ENCODE assay signal across 9 cellular contexts in genomic region chr18:34595673-34596072, GRCh38.
DNase-seq lines count a peak whose midpoint lies in the region; TF ChIP-seq lines count a peak whose summit lies in the region.
"Had no signal": no experiment of that assay in that cellular context is flagged by ENCODE, and none has a peak within 500 bp of the region (broad histone marks: within the 10 kb centered on the region; RNA-seq: fewer than 3 reads in every experiment).

No MANE protein-coding gene starts in this region.

- no peak overlapping the region for H3K27ac ChIP-seq in adrenal gland
- H3K27ac ChIP-seq in vagina = no peak overlapping the region

- peaks cover 0 to 3% of the 10 kb centered on the region in 2 donors for H3K4me1 ChIP-seq in adrenal gland (replicated peaks in 1 of 2)
- H3K4me1 ChIP-seq in vagina = no peaks in the 10 kb centered on the region

- H3K27me3 ChIP-seq in adrenal gland = no peaks in the 10 kb centered on the region
- no peaks in the 10 kb centered on the region for H3K27me3 ChIP-seq in vagina

- no peak overlapping the region for H3K4me3 ChIP-seq in NB4 (ENCODE audit: low read depth, low read length)
- H3K4me3 ChIP-seq in adrenal gland = no peak overlapping the region
- no peak overlapping the region for H3K4me3 ChIP-seq in vagina

- TF ChIP-seq POLR2A in NB4 (IDR thresholded peaks at IDR 0.05; ENCODE audit: extremely low read depth, insufficient read length) (no peak), adrenal gland (IDR thresholded peaks at IDR 0.05) (no peak), vagina (IDR thresholded peaks at IDR 0.05) (no peak)

- no peaks in the 10 kb centered on the region for H3K9me3 ChIP-seq in adrenal gland (replicated peaks in 1 of 3)
- no peaks in the 10 kb centered on the region for H3K9me3 ChIP-seq in vagina

- H3K36me3 ChIP-seq in adrenal gland (replicated peaks in 1 of 2) (no peaks in the 10 kb centered on the region), vagina (no peaks in the 10 kb centered on the region)

- DNase-seq in Ammon's horn (ENCODE audit: low spot score) = peak; percentile 37
- DNase-seq in NB4 (ENCODE audit: low read depth) = peak; percentile 13
- peak in 6 of 7 donors; percentile 15 to 55 (median 38) for DNase-seq in adrenal gland
- DNase-seq in kidney tubule cell (ENCODE audit: low spot score) = peak; percentile 47
- no peak for DNase-seq in NCI-H1930 (lab: John Stamatoyannopoulos, UW)
- DNase-seq in NCI-H2029 treated with DMSO at 0.1 percent for 48 hours (lab: John Stamatoyannopoulos, UW) = no peak
- DNase-seq in vagina (ENCODE audit: extremely low spot score in 2 of 2) = no peak
- DNase-seq in NCI-H187 (lab: John Stamatoyannopoulos, UW) = no peak
- DNase-seq: T-helper 1 cell had no signal

- intact Hi-C loops in adrenal gland (cut with DNase I) (loop anchor here in 1 of 2 donors (5.0 kb wide), 1 partner anchor 197 kb away; no protein-coding TSS in a partner anchor), vagina (cut with DNase I) (no loop called here)

- WGBS in adrenal gland, 4 donors = 32 to 48% (median 41%) methylated on average over 2 of the region's 2 CpGs

- TF ChIP-seq CTCF in NB4 (IDR thresholded peaks at IDR 0.05; ENCODE audit: low read depth, low read length) = no peak
- peak; percentile 27 to 52 (median 44) for TF ChIP-seq CTCF in adrenal gland (IDR thresholded peaks at IDR 0.05)
- TF ChIP-seq CTCF in vagina (IDR thresholded peaks at IDR 0.05) = no peak

Comparison
In these comparisons a context has a peak if more than half of its experiments do, and no peak if none do; other contexts are left out.
1. DNase-seq: peak in Ammon's horn (single experiment), NB4 (single experiment), adrenal gland (6 of 7) and kidney tubule cell (single experiment); none in NCI-H1930 (0 of 2), NCI-H2029 treated with DMSO at 0.1 percent for 48 hours (single experiment), vagina (0 of 2) and NCI-H187 (0 of 2).
2. CTCF ChIP-seq: peak in adrenal gland (6 of 6); none in NB4 (single experiment) and vagina (0 of 3).